In the genomic region with DNA sequence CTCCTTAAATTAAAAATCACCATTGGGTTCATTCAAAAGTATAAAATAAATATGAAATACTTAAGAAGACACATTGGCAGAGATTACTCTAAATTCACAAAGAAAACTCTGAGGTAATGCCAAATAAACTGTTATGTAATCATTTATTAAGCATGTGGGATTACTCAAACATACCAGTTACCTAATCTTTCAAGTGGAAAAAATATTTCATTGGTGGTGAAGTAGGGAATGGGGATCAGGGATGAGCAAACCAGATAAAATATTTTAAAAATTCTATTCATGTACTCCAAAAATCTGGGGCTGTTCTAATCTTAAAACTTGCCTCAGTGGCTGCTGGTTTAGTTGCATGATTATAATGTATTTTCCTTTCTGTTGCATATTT, we compare ENCODE assay signal across 20 cellular contexts. TPM values are rescaled to one million over a fixed set of nuclear protein-coding genes. Genes with fewer than 3 reads are reported as not detected.
DNase-seq lines count a peak whose midpoint lies in the region; ATAC-seq, FAIRE-seq and TF ChIP-seq lines count a peak whose summit lies in the region.
"Had no signal": no experiment of that assay in that cellular context is flagged by ENCODE, and none has a peak within 500 bp of the region (broad histone marks: within the 10 kb centered on the region; RNA-seq: fewer than 3 reads in every experiment).

No MANE protein-coding gene starts in this region.

- H3K4me3 Mint-ChIP-seq in MCF 10A (ENCODE audit: unreplicated experiment) = no peak overlapping the region
- H3K4me3 Mint-ChIP-seq: activated CD4-positive, alpha-beta T cell treated with anti-CD3 and anti-CD28 coated beads for 36 hours had no signal

- H3K27me3 ChIP-seq in breast epithelium = no peaks in the 10 kb centered on the region
- no peaks in the 10 kb centered on the region for H3K27me3 ChIP-seq in HepG2 (ENCODE audit: control insufficient read depth in 1 of 2, insufficient read depth in 2 of 2, low read length in 2 of 2)
- H3K27me3 ChIP-seq in thyroid gland = no peaks in the 10 kb centered on the region
- H3K27me3 ChIP-seq in neuronal stem cell (ENCODE audit: control insufficient read depth in 3 of 3, insufficient read depth in 3 of 3, low read depth in 1 of 3, low read length in 3 of 3) = no peaks in the 10 kb centered on the region

- H3K4me1 Mint-ChIP-seq in MCF 10A (ENCODE audit: insufficient read depth, unreplicated experiment) = peaks cover 21% of the 10 kb centered on the region
- H3K4me1 Mint-ChIP-seq: activated CD4-positive, alpha-beta T cell treated with anti-CD3 and anti-CD28 coated beads for 36 hours had no signal

- no TSS peak for BruUV-seq in MCF 10A (replicated peaks; lab: Mats Ljungman, UMichigan)
- BruUV-seq in HepG2 (replicated peaks; lab: Mats Ljungman, UMichigan) = no TSS peak

- TF ChIP-seq POLR2A in breast epithelium (IDR thresholded peaks at IDR 0.05) (no peak), HepG2 (IDR thresholded peaks at IDR 0.05; ENCODE audit: insufficient read depth in 1 of 2, low read depth in 2 of 2, low read length in 2 of 2) (no peak), thyroid gland (IDR thresholded peaks at IDR 0.05) (no peak)

- DNase-seq in MCF 10A (ENCODE audit: unreplicated experiment) (peak; percentile 55), breast epithelium (ENCODE audit: low spot score in 2 of 2) (no peak), epithelial cell of proximal tubule (ENCODE audit: low read depth) (peak; percentile 10), HepG2 (ENCODE audit: low spot score) (no peak), thyroid gland (no peak), neuronal stem cell (ENCODE audit: low spot score) (no peak), hypothalamus (lab: John Stamatoyannopoulos, UW) (no peak)
- DNase-seq: 8988T; activated CD4-positive, alpha-beta T cell treated with anti-CD3 and anti-CD28 coated beads for 36 hours; GDM1; MM.1S; NCI-H82; RPMI8226; stimulated activated CD8-positive, alpha-beta memory T cell treated with anti-CD3 and anti-CD28 coated beads, Interleukin-4, amount 100 ng/mL, for 48 hours had no signal

- no peak overlapping the region for H3K18ac ChIP-seq in neuronal stem cell (ENCODE audit: low read length)

- H3K79me1 ChIP-seq in neuronal stem cell (ENCODE audit: low read depth, low read length) = no peaks in the 10 kb centered on the region

- H2BK12ac ChIP-seq in neuronal stem cell (ENCODE audit: low read length) = no peak overlapping the region

- no peak for TF ChIP-seq RAD21 in HepG2 (CRISPR knock-in tag; IDR thresholded peaks at IDR 0.05)

- no peak overlapping the region for H4K91ac ChIP-seq in neuronal stem cell (ENCODE audit: low read depth, low read length, poor library complexity)

- H3K23ac ChIP-seq in neuronal stem cell (ENCODE audit: low read depth, low read length, poor library complexity) = no peak overlapping the region

- H3K4me2 ChIP-seq in HepG2 (ENCODE audit: low read depth, low read length) = no peak overlapping the region
- H3K4me2 ChIP-seq in neuronal stem cell (ENCODE audit: insufficient read depth, low read length, poor library complexity, severe bottlenecking) = no peak overlapping the region

- peak overlapping the region; percentile 46 for H3K27ac Mint-ChIP-seq in MCF 10A (ENCODE audit: low read depth, unreplicated experiment)
- H3K27ac Mint-ChIP-seq: activated CD4-positive, alpha-beta T cell treated with anti-CD3 and anti-CD28 coated beads for 36 hours had no signal

- H4K20me1 ChIP-seq in HepG2 (ENCODE audit: insufficient read depth, low read length) = no peaks in the 10 kb centered on the region

- intact Hi-C loops in MCF 10A (cut with micrococcal nuclease) = loop anchor here (2.0 kb wide), 2 partner anchors 40 to 94 kb away; no protein-coding TSS in a partner anchor
- intact Hi-C loops in breast epithelium (cut with DNase I; ENCODE audit: low total_unique reads) = no loop called here
- intact Hi-C loops in HepG2 (cut with micrococcal nuclease; ENCODE audit: unreplicated experiment) = no loop called here
- intact Hi-C loops in thyroid gland (cut with DNase I) = no loop called here

- H3K4me1 ChIP-seq in breast epithelium (no peaks in the 10 kb centered on the region), HepG2 (ENCODE audit: insufficient read depth, low read length) (no peaks in the 10 kb centered on the region), thyroid gland (peaks cover 15 to 16% of the 10 kb centered on the region in 2 donors), neuronal stem cell (ENCODE audit: control insufficient read depth in 2 of 2, insufficient read depth in 1 of 2, low read depth in 1 of 2, low read length in 2 of 2) (peaks cover 0 to 4% of the 10 kb centered on the region in 2 donors)

- H3K4ac ChIP-seq in neuronal stem cell (ENCODE audit: low read length) = no peak overlapping the region

- H3K9me3 Mint-ChIP-seq in MCF 10A (ENCODE audit: unreplicated experiment) = no peaks in the 10 kb centered on the region

- H3K9me3 ChIP-seq in breast epithelium (no peaks in the 10 kb centered on the region), HepG2 (ENCODE audit: low read length) (no peaks in the 10 kb centered on the region), thyroid gland (no peaks in the 10 kb centered on the region), neuronal stem cell (replicated peaks in 1 of 2; ENCODE audit: control insufficient read depth in 2 of 2, insufficient read depth in 1 of 2, low read depth in 1 of 2, low read length in 2 of 2) (peaks cover 0 to 2% of the 10 kb centered on the region in 2 donors)

- no peak for FAIRE-seq in HepG2 (lab: Jason Lieb, UNC)
- FAIRE-seq: colon, GM19239 had no signal

- no peaks in the 10 kb centered on the region for H3K79me2 ChIP-seq in HepG2 (ENCODE audit: insufficient read depth, low read length)
- H3K79me2 ChIP-seq: parathyroid adenoma had no signal

- no peak overlapping the region for H2AK5ac ChIP-seq in neuronal stem cell (ENCODE audit: low read depth, low read length)

- H2BK5ac ChIP-seq in neuronal stem cell (ENCODE audit: low read length) = no peak overlapping the region

- CTCF ChIA-PET in MCF 10A (lab: Yijun Ruan, JAX) (interaction anchor here (0.9 to 2.1 kb wide), 6 partner anchors 39 to 194 kb away, joined by 3 to 9 read pairs (median 6); no protein-coding TSS in a partner anchor), HepG2 (lab: Yijun Ruan, JAX; ENCODE audit: low intra/inter-chr PET ratio, low total read pairs) (no interaction called here)

- H3K36me3 Mint-ChIP-seq in MCF 10A (ENCODE audit: insufficient read depth, unreplicated experiment) = peaks cover 7% of the 10 kb centered on the region

- H2BK120ac ChIP-seq in neuronal stem cell (ENCODE audit: low read depth, low read length) = no peak overlapping the region

- no peaks in the 10 kb centered on the region for H3K27me3 Mint-ChIP-seq in MCF 10A (ENCODE audit: insufficient read depth, unreplicated experiment)
- H3K27me3 Mint-ChIP-seq: activated CD4-positive, alpha-beta T cell treated with anti-CD3 and anti-CD28 coated beads for 36 hours had no signal

- H3K4me3 ChIP-seq in breast epithelium (no peak overlapping the region), epithelial cell of proximal tubule (ENCODE audit: low read depth, low read length) (no peak overlapping the region), HepG2 (replicated peaks in 1 of 3; ENCODE audit: insufficient read depth in 1 of 3, low read depth in 2 of 3, low read length in 3 of 3) (no peak overlapping the region), thyroid gland (replicated peaks in 1 of 3) (no peak overlapping the region), neuronal stem cell (ENCODE audit: low read length in 2 of 2) (no peak overlapping the region)

- POLR2A ChIA-PET in MCF 10A (lab: Yijun Ruan, JAX) = interaction anchor here (0.6 to 3.1 kb wide), 14 partner anchors 10 to 123 kb away, joined by 3 to 21 read pairs (median 5); a partner anchor contains a TSS
- POLR2A ChIA-PET in HepG2 (lab: Yijun Ruan, JAX) = no interaction called here

- H3K36me3 ChIP-seq in breast epithelium (no peaks in the 10 kb centered on the region), HepG2 (replicated peaks in 1 of 2; ENCODE audit: control insufficient read depth in 1 of 2, insufficient read depth in 2 of 2, low read length in 2 of 2) (peaks cover 0 to 2% of the 10 kb centered on the region in 2 experiments; a peak in 2 of 5 replicates), thyroid gland (no peaks in the 10 kb centered on the region), neuronal stem cell (replicated peaks in 1 of 2; ENCODE audit: control insufficient read depth in 2 of 2, insufficient read depth in 2 of 2, low read length in 2 of 2) (peaks cover 2 to 8% of the 10 kb centered on the region in 2 donors)

- no peak overlapping the region for H2BK15ac ChIP-seq in neuronal stem cell (ENCODE audit: low read length)

- in situ Hi-C loops in HepG2 (cut with HindIII; ENCODE audit: extremely low pct_ligation_motif_present, low pct_unique_long_range_greater_than_20kb) = no loop called here

- no peak overlapping the region for H3K14ac ChIP-seq in neuronal stem cell (ENCODE audit: low read length)

- H3K27ac ChIP-seq in breast epithelium (peak overlapping the region in 1 of 2 donors; percentile 60), HepG2 (ENCODE audit: extremely low read length, insufficient read depth, low read length) (no peak overlapping the region), thyroid gland (peak overlapping the region; percentile 61 to 69 (median 66)), neuronal stem cell (replicated peaks; ENCODE audit: low read length) (no peak overlapping the region)
- H3K27ac ChIP-seq: parathyroid adenoma had no signal

- H3K9ac ChIP-seq in HepG2 (ENCODE audit: insufficient read depth, low read depth, low read length) = no peak overlapping the region
- no peak overlapping the region for H3K9ac ChIP-seq in neuronal stem cell (ENCODE audit: low read depth, low read length, poor library complexity)
- H3K9ac ChIP-seq: parathyroid adenoma had no signal

- TF ChIP-seq CTCF in MCF 10A (IDR thresholded peaks at IDR 0.05; ENCODE audit: unreplicated experiment) = no peak
- no peak for TF ChIP-seq CTCF in breast epithelium (IDR thresholded peaks at IDR 0.05)
- TF ChIP-seq CTCF in epithelial cell of proximal tubule (conservative IDR thresholded peaks at IDR 0.05; ENCODE audit: low read depth, low read length) = no peak
- no peak for TF ChIP-seq CTCF in HepG2 (CRISPR knock-in tag; IDR thresholded peaks at IDR 0.05)
- TF ChIP-seq CTCF in thyroid gland (IDR thresholded peaks at IDR 0.05) = no peak

- ATAC-seq in HepG2 (no peak), HG02610 (IDR thresholded peaks at IDR 0.05; ENCODE audit: unreplicated experiment) (no peak)
- ATAC-seq: activated CD4-positive, alpha-beta T cell treated with anti-CD3 and anti-CD28 coated beads for 36 hours had no signal

- H4K8ac ChIP-seq in neuronal stem cell (ENCODE audit: low read depth, low read length) = no peak overlapping the region

- no peak for TF ChIP-seq EP300 in HepG2 (IDR thresholded peaks at IDR 0.05; ENCODE audit: low read depth in 2 of 2, low read length in 2 of 2)
- TF ChIP-seq EP300 in HepG2 (CRISPR knock-in tag; IDR thresholded peaks at IDR 0.05; ENCODE audit: borderline replicate concordance) = no peak

- H2AFZ ChIP-seq in HepG2 (ENCODE audit: low read length) (no peak overlapping the region), neuronal stem cell (ENCODE audit: low read length) (no peak overlapping the region)
- H2AFZ ChIP-seq: parathyroid adenoma had no signal

RNA-seq across cellular contexts. Expression of a gene that starts 19.4 kb away (rescaled TPM):
- not detected in 2 replicates for total RNA-seq in MCF 10A (2022)
- total RNA-seq in breast epithelium = not detected
- not detected in 2 replicates for total RNA-seq in epithelial cell of proximal tubule
- not detected in 2 replicates for total RNA-seq in HepG2 (2016; rRNA removed; fragmentation: Illumina TruSeq; extraction: Trizol)
- not detected in 2 replicates for total RNA-seq in HepG2 (2016; cell fraction: cytosol; rRNA removed; fragmentation: Illumina TruSeq; extraction: Trizol; ENCODE audit: low read depth)
- total RNA-seq in HepG2 (2016; cell fraction: insoluble cytoplasmic fraction; rRNA removed; fragmentation: Illumina TruSeq; extraction: Trizol) = not detected in 2 replicates
- total RNA-seq in HepG2 (2016; cell fraction: membrane; rRNA removed; fragmentation: Illumina TruSeq; extraction: Trizol) = not detected in 2 replicates
- not detected in 2 replicates for total RNA-seq in HepG2 (2016; cell fraction: nucleus; rRNA removed; fragmentation: Illumina TruSeq; extraction: Trizol)
- not detected in 2 replicates for polyA plus RNA-seq in HepG2 (2011; rRNA removed)
- polyA plus RNA-seq in HepG2 (2011; cell fraction: cytosol; rRNA removed) = not detected in 2 replicates
- not detected in 2 replicates for polyA plus RNA-seq in HepG2 (2011; cell fraction: nucleus; rRNA removed)
- polyA plus RNA-seq in HepG2 (2012) = not detected in 2 replicates
- polyA plus RNA-seq in HepG2 (2016; cell fraction: cytosol; fragmentation: Illumina TruSeq; extraction: Trizol; ENCODE audit: low read depth) = not detected in 2 replicates
- not detected in 2 replicates for polyA plus RNA-seq in HepG2 (2016; cell fraction: insoluble cytoplasmic fraction; fragmentation: Illumina TruSeq; extraction: Trizol; ENCODE audit: low read depth)
- not detected in 2 replicates for polyA plus RNA-seq in HepG2 (2016; cell fraction: membrane; fragmentation: Illumina TruSeq; extraction: Trizol; ENCODE audit: low read depth)
- not detected in 2 replicates for polyA plus RNA-seq in HepG2 (2016; cell fraction: nucleus; fragmentation: Illumina TruSeq; extraction: Trizol; ENCODE audit: insufficient read depth, low read depth)
- not detected in 2 replicates for polyA minus RNA-seq in HepG2 (2011; rRNA and poly(A)+ RNA removed; ENCODE audit: low replicate concordance)
- not detected in 2 replicates for polyA minus RNA-seq in HepG2 (2011; cell fraction: cytosol; rRNA and poly(A)+ RNA removed)
- polyA minus RNA-seq in HepG2 (2011; cell fraction: nucleus; rRNA and poly(A)+ RNA removed) = not detected in 2 replicates
- not detected for total RNA-seq in thyroid gland
- 0.10 TPM for polyA plus RNA-seq in neuronal stem cell (2013, experiment 1 of 2)
- 0.10 TPM for polyA plus RNA-seq in neuronal stem cell (2013, experiment 2 of 2)
- total RNA-seq: activated CD4-positive, alpha-beta T cell treated with anti-CD3 and anti-CD28 coated beads for 36 hours; HT1080; mesenteric fat pad had no signal

Comparison
In these comparisons a context has a peak if more than half of its experiments do, and no peak if none do; other contexts are left out.
1. DNase-seq: peak in MCF 10A (single experiment) and epithelial cell of proximal tubule (single experiment); none in breast epithelium (0 of 2), HepG2 (single experiment), thyroid gland (0 of 2), neuronal stem cell (single experiment) and hypothalamus (0 of 51).
2. H3K27ac ChIP-seq: peak in thyroid gland (3 of 3); none in HepG2 (single experiment) and neuronal stem cell (single experiment).